Comparison of ENCODE assay signal across 17 cellular contexts in genomic region chr11:119426142-119426541, GRCh38. TPM values are rescaled to one million over a fixed set of nuclear protein-coding genes. Genes with fewer than 3 reads are reported as not detected.
DNase-seq lines count a peak whose midpoint lies in the region; ATAC-seq, FAIRE-seq and TF ChIP-seq lines count a peak whose summit lies in the region.
"Had no signal": no experiment of that assay in that cellular context is flagged by ENCODE, and none has a peak within 500 bp of the region (broad histone marks: within the 10 kb centered on the region; RNA-seq: fewer than 3 reads in every experiment).

No MANE protein-coding gene starts in this region.

- H3K4me3 ChIP-seq in H1 (ENCODE audit: extremely low read depth in 1 of 4, insufficient read depth in 2 of 4, low read depth in 3 of 4, low read length in 4 of 4) (no peak overlapping the region), esophagus squamous epithelium (no peak overlapping the region), A673 (ENCODE audit: low read depth, low read length, poor library complexity, severe bottlenecking) (no peak overlapping the region)

- no peaks in the 10 kb centered on the region for H3K9me3 Mint-ChIP-seq in activated CD4-positive, alpha-beta T cell treated with anti-CD3 and anti-CD28 coated beads for 36 hours (ENCODE audit: low read depth)
- no peaks in the 10 kb centered on the region for H3K9me3 Mint-ChIP-seq in activated CD4-positive, alpha-beta T cell treated with anti-CD3 and anti-CD28 coated beads, Interleukin-2, amount 10 ng/mL, durations not matched to agents 7 days and 5 days
- peaks cover 2% of the 10 kb centered on the region for H3K9me3 Mint-ChIP-seq in neural crest cell

- peaks cover 40% of the 10 kb centered on the region for H3K27me3 Mint-ChIP-seq in activated CD4-positive, alpha-beta T cell treated with anti-CD3 and anti-CD28 coated beads for 36 hours
- H3K27me3 Mint-ChIP-seq in activated CD4-positive, alpha-beta T cell treated with anti-CD3 and anti-CD28 coated beads, Interleukin-2, amount 10 ng/mL, durations not matched to agents 7 days and 5 days: peaks cover 42% of the 10 kb centered on the region
- peaks cover 23% of the 10 kb centered on the region for H3K27me3 Mint-ChIP-seq in neural crest cell (ENCODE audit: low read depth)

- TF ChIP-seq RAD21 in H1 (IDR thresholded peaks at IDR 0.05 in 1 of 2, conservative IDR thresholded peaks at IDR 0.05 in 1 of 2; ENCODE audit: low read depth in 2 of 2, low read length in 2 of 2): no peak

- 0 out of 2 replicates have a peak overlapping the region, but pooled peaks have one; percentile 48 for H3K18ac ChIP-seq in H1 (ENCODE audit: extremely low read depth, low read length)

- FAIRE-seq in HTR-8/SVneo (lab: Jason Lieb, UNC) (peak; percentile 23), H1 (lab: Jason Lieb, UNC) (peak; percentile 79)
- FAIRE-seq: RCC 7860 had no signal

- peak overlapping the region; percentile 99; the same call in 1 of the 2 replicates for H2BK15ac ChIP-seq in H1 (ENCODE audit: low read length)

- H4K8ac ChIP-seq in H1 (ENCODE audit: extremely low read depth, insufficient read depth, low read length): no peak overlapping the region

- intact Hi-C loops in activated CD4-positive, alpha-beta T cell treated with anti-CD3 and anti-CD28 coated beads for 36 hours (cut with DNase I, micrococcal nuclease): no loop called here
- intact Hi-C loops in esophagus squamous epithelium (cut with DNase I) (no loop called here), A673 (cut with micrococcal nuclease; ENCODE audit: unreplicated experiment) (no loop called here)

- peak overlapping the region; percentile 62; the same call in 1 of the 2 replicates for H2BK5ac ChIP-seq in H1 (ENCODE audit: low read depth, low read length)

- no peak overlapping the region for H2BK120ac ChIP-seq in H1 (replicated peaks; ENCODE audit: low read depth, low read length)

- CTCF ChIA-PET in activated CD4-positive, alpha-beta T cell treated with anti-CD3 and anti-CD28 coated beads for 36 hours (lab: Charles Lee): interaction anchor here (0.7 to 1.5 kb wide), 2 partner anchors 13 to 49 kb away, joined by 4 read pairs; no protein-coding TSS in a partner anchor
- CTCF ChIA-PET in activated CD4-positive, alpha-beta T cell treated with anti-CD3 and anti-CD28 coated beads, Interleukin-2, amount 10 ng/mL, durations not matched to agents 7 days and 5 days (lab: Charles Lee): interaction anchor here (0.6 to 0.7 kb wide), 2 partner anchors 198 to 502 kb away, joined by 3 to 4 read pairs; no protein-coding TSS in a partner anchor
- CTCF ChIA-PET in H1 (lab: Charles Lee; ENCODE audit: partially characterized antibody): interaction anchor here (0.9 to 1.7 kb wide), 10 partner anchors 9 to 88 kb away, joined by 3 to 6 read pairs (median 4); partner anchors contain the start of gene USP2
- CTCF ChIA-PET in A673 (lab: Charles Lee): no interaction called here

- H3K23ac ChIP-seq in H1 (ENCODE audit: insufficient read length): no peak overlapping the region

- no peaks in the 10 kb centered on the region; a peak in 1 of 7 replicates for H3K27me3 ChIP-seq in H1 (replicated peaks in 1 of 4; ENCODE audit: control insufficient read depth in 3 of 4, extremely low read depth in 1 of 4, insufficient read depth in 3 of 4, low read length in 3 of 4)
- peaks cover 6 to 59% (median 9%) of the 10 kb centered on the region in 4 donors for H3K27me3 ChIP-seq in esophagus squamous epithelium
- H3K27me3 ChIP-seq in A673 (replicated peaks; ENCODE audit: insufficient read depth, low read depth, low read length, poor library complexity): no peaks in the 10 kb centered on the region

- H3K9ac ChIP-seq in H1 (replicated peaks in 1 of 4; ENCODE audit: extremely low read depth in 1 of 4, low read depth in 3 of 4, low read length in 3 of 4): no peak overlapping the region

- H4K20me1 ChIP-seq in H1 (replicated peaks in 1 of 2; ENCODE audit: control insufficient read depth in 1 of 2, insufficient read depth in 2 of 2, low read length in 2 of 2): peaks cover 0 to 2% of the 10 kb centered on the region in 2 experiments

- H3K36me3 ChIP-seq in H1 (ENCODE audit: control insufficient read depth in 2 of 4, insufficient read depth in 4 of 4, low read length in 3 of 4) (no peaks in the 10 kb centered on the region; a peak in 1 of 8 replicates), esophagus squamous epithelium (no peaks in the 10 kb centered on the region), A673 (ENCODE audit: insufficient read depth, low read length, poor library complexity, severe bottlenecking) (no peaks in the 10 kb centered on the region)

- no peak overlapping the region for H3K27ac Mint-ChIP-seq in activated CD4-positive, alpha-beta T cell treated with anti-CD3 and anti-CD28 coated beads for 36 hours
- H3K27ac Mint-ChIP-seq in activated CD4-positive, alpha-beta T cell treated with anti-CD3 and anti-CD28 coated beads, Interleukin-2, amount 10 ng/mL, durations not matched to agents 7 days and 5 days: no peak overlapping the region
- H3K27ac Mint-ChIP-seq in neural crest cell (ENCODE audit: unreplicated experiment): no peak overlapping the region
- H3K27ac Mint-ChIP-seq: CD14-positive monocyte had no signal

- no TSS peak for BruUV-seq in A673 (replicated peaks; lab: Mats Ljungman, UMichigan)

- peak; percentile 3 for ATAC-seq in activated CD4-positive, alpha-beta T cell treated with anti-CD3 and anti-CD28 coated beads for 36 hours
- no peak for ATAC-seq in HG03378 (IDR thresholded peaks at IDR 0.05; ENCODE audit: unreplicated experiment)
- ATAC-seq: HCT116 had no signal

- H3K4me1 ChIP-seq in H1 (replicated peaks in 1 of 4; ENCODE audit: control insufficient read depth in 3 of 4, insufficient read depth in 4 of 4, low read length in 3 of 4) (peaks cover 7 to 20% (median 14%) of the 10 kb centered on the region in 4 experiments; a peak in 6 of 7 replicates), esophagus squamous epithelium (peaks cover 10 to 26% (median 16%) of the 10 kb centered on the region in 3 donors), A673 (ENCODE audit: insufficient read depth, low read length, poor library complexity, severe bottlenecking) (peaks cover 12% of the 10 kb centered on the region)
- H3K4me1 ChIP-seq: Caco-2 had no signal

- TF ChIP-seq CTCF in H1 (IDR thresholded peaks at IDR 0.05; ENCODE audit: control extremely low read depth in 1 of 3, insufficient read depth in 1 of 3, low read depth in 1 of 3, low read length in 3 of 3): no peak
- no peak for TF ChIP-seq CTCF in neural crest cell (conservative IDR thresholded peaks at IDR 0.05)
- TF ChIP-seq CTCF in esophagus squamous epithelium (IDR thresholded peaks at IDR 0.05): no peak
- no peak for TF ChIP-seq CTCF in A673 (conservative IDR thresholded peaks at IDR 0.05; ENCODE audit: low read depth, low read length)

- H3K4me1 Mint-ChIP-seq in activated CD4-positive, alpha-beta T cell treated with anti-CD3 and anti-CD28 coated beads for 36 hours: peaks cover 20% of the 10 kb centered on the region
- H3K4me1 Mint-ChIP-seq in activated CD4-positive, alpha-beta T cell treated with anti-CD3 and anti-CD28 coated beads, Interleukin-2, amount 10 ng/mL, durations not matched to agents 7 days and 5 days: peaks cover 12% of the 10 kb centered on the region
- peaks cover 24% of the 10 kb centered on the region for H3K4me1 Mint-ChIP-seq in neural crest cell

- TF ChIP-seq POLR2A in H1 (IDR thresholded peaks at IDR 0.05; ENCODE audit: control extremely low read depth in 1 of 2, low read depth in 2 of 2, low read length in 2 of 2) (no peak), esophagus squamous epithelium (IDR thresholded peaks at IDR 0.05) (no peak)

- no peak overlapping the region for H3K56ac ChIP-seq in H1 (replicated peaks; ENCODE audit: insufficient read length, low read depth, low read length)

- H3K4ac ChIP-seq in H1 (replicated peaks; ENCODE audit: insufficient read length, low read depth, low read length): no peak overlapping the region

- peak overlapping the region; percentile 5 to 35; a peak in 2 of 4 replicates for H3K4me2 ChIP-seq in H1 (ENCODE audit: insufficient read depth in 1 of 2, low read depth in 2 of 2, low read length in 2 of 2)

- TF ChIP-seq EP300 in H1 (IDR thresholded peaks at IDR 0.05; ENCODE audit: borderline replicate concordance in 1 of 2, low read depth in 2 of 2, low read length in 2 of 2): no peak

- H3K14ac ChIP-seq in H1 (ENCODE audit: insufficient read length): no peak overlapping the region

- peaks cover 0 to 21% of the 10 kb centered on the region in 2 experiments; a peak in 2 of 4 replicates for H3K79me2 ChIP-seq in H1 (ENCODE audit: control insufficient read depth in 1 of 2, insufficient read depth in 2 of 2, low read length in 2 of 2)

- H3K4me3 Mint-ChIP-seq in activated CD4-positive, alpha-beta T cell treated with anti-CD3 and anti-CD28 coated beads for 36 hours: no peak overlapping the region
- H3K4me3 Mint-ChIP-seq in activated CD4-positive, alpha-beta T cell treated with anti-CD3 and anti-CD28 coated beads, Interleukin-2, amount 10 ng/mL, durations not matched to agents 7 days and 5 days: no peak overlapping the region
- peak overlapping the region; percentile 31 for H3K4me3 Mint-ChIP-seq in neural crest cell
- H3K4me3 Mint-ChIP-seq: CD14-positive monocyte had no signal

- no peak for DNase-seq in activated CD4-positive, alpha-beta T cell treated with anti-CD3 and anti-CD28 coated beads for 36 hours
- DNase-seq in activated CD4-positive, alpha-beta T cell treated with anti-CD3 and anti-CD28 coated beads, Interleukin-2, amount 10 ng/mL, durations not matched to agents 7 days and 5 days: no peak
- DNase-seq in HTR-8/SVneo (ENCODE audit: insufficient read length, low spot score) (no peak), H1 (ENCODE audit: low read depth in 1 of 2, low spot score in 2 of 2) (no peak), neural crest cell (ENCODE audit: low read depth, low spot score) (no peak), esophagus squamous epithelium (lab: John Stamatoyannopoulos, UW) (no peak), A673 (ENCODE audit: low spot score) (no peak)
- DNase-seq: 8988T, Caco-2, NCI-H1436, NCI-H2029 treated with DMSO at 0.1 percent for 48 hours, NCI-H510A treated with DMSO at 0.1 percent for 48 hours, SIG-M5 had no signal

- H2BK20ac ChIP-seq in H1 (ENCODE audit: low read length): peak overlapping the region; percentile 88

- H3K79me1 ChIP-seq in H1 (ENCODE audit: low read depth, low read length): peaks cover 6% of the 10 kb centered on the region

- POLR2A ChIA-PET in activated CD4-positive, alpha-beta T cell treated with anti-CD3 and anti-CD28 coated beads for 36 hours (lab: Charles Lee): interaction anchor here (0.6 kb wide), 1 partner anchor 254 kb away, joined by 5 read pairs; no protein-coding TSS in a partner anchor
- POLR2A ChIA-PET in activated CD4-positive, alpha-beta T cell treated with anti-CD3 and anti-CD28 coated beads, Interleukin-2, amount 10 ng/mL, durations not matched to agents 7 days and 5 days (lab: Charles Lee): no interaction called here
- POLR2A ChIA-PET in H1 (lab: Charles Lee; ENCODE audit: partially characterized antibody) (interaction anchor here (7.0 kb wide), 1 partner anchor 9 kb away, joined by 50 read pairs; no protein-coding TSS in a partner anchor), A673 (lab: Charles Lee; ENCODE audit: low non-redundant PET) (no interaction called here)

- H3K9me3 ChIP-seq in H1 (ENCODE audit: insufficient read depth in 2 of 2, low read depth in 1 of 2, low read length in 1 of 2): no peaks in the 10 kb centered on the region
- H3K9me3 ChIP-seq in esophagus squamous epithelium: no peaks in the 10 kb centered on the region
- H3K9me3 ChIP-seq in A673 (ENCODE audit: low read depth, low read length, poor library complexity, severe bottlenecking): no peaks in the 10 kb centered on the region
- H3K9me3 ChIP-seq: Caco-2 had no signal

- no peak overlapping the region for H2AK5ac ChIP-seq in H1 (ENCODE audit: low read depth, low read length)

- no peaks in the 10 kb centered on the region for H3K36me3 Mint-ChIP-seq in activated CD4-positive, alpha-beta T cell treated with anti-CD3 and anti-CD28 coated beads for 36 hours (ENCODE audit: low read depth)
- no peaks in the 10 kb centered on the region for H3K36me3 Mint-ChIP-seq in activated CD4-positive, alpha-beta T cell treated with anti-CD3 and anti-CD28 coated beads, Interleukin-2, amount 10 ng/mL, durations not matched to agents 7 days and 5 days (ENCODE audit: low read depth)
- no peaks in the 10 kb centered on the region for H3K36me3 Mint-ChIP-seq in neural crest cell (ENCODE audit: low read depth)
- H3K36me3 Mint-ChIP-seq: CD14-positive monocyte had no signal

- H3K27ac ChIP-seq in H1 (ENCODE audit: low read depth, low read length) (no peak overlapping the region; the same call in 1 of the 2 replicates), esophagus squamous epithelium (no peak overlapping the region), A673 (ENCODE audit: low read depth, low read length, poor library complexity, severe bottlenecking) (no peak overlapping the region)

- no peak overlapping the region for H4K91ac ChIP-seq in H1 (replicated peaks; ENCODE audit: insufficient read length, low read length)

- H2BK12ac ChIP-seq in H1 (ENCODE audit: low read depth, low read length): peak overlapping the region; percentile 68; the same call in 1 of the 2 replicates

- peaks cover 10% of the 10 kb centered on the region for H3K23me2 ChIP-seq in H1 (ENCODE audit: low read depth, low read length)

- 30% methylated on average over 4 of the region's 4 CpGs; no CpG with 5 or more reads in 1 of the 2 experiments for WGBS in H1 (ENCODE audit: extremely low coverage in 1 of 2, insufficient coverage in 1 of 2, insufficient read length in 1 of 2, insufficient replicate concordance in 2 of 2, low coverage in 1 of 2, low lambda C conversion rate in 2 of 2, missing lambda C conversion rate in 1 of 2), 2 experiments
- WGBS in esophagus squamous epithelium, 2 donors: 28 to 30% methylated on average over 2 to 3 of the region's 4 CpGs

- no peak overlapping the region; the same call in 1 of the 2 replicates for H2AFZ ChIP-seq in H1 (ENCODE audit: low read length)

- no peak overlapping the region for H4K5ac ChIP-seq in H1 (ENCODE audit: insufficient read length, low read depth, low read length)

RNA-seq across cellular contexts. Expression of gene THY1, which starts 3.2 kb away (rescaled TPM):
- total RNA-seq in activated CD4-positive, alpha-beta T cell treated with anti-CD3 and anti-CD28 coated beads for 36 hours: under 1 TPM; 0.18 to 0.91 TPM
- total RNA-seq in activated CD4-positive, alpha-beta T cell treated with anti-CD3 and anti-CD28 coated beads, Interleukin-2, amount 10 ng/mL, durations not matched to agents 7 days and 5 days: under 1 TPM in 1 of 2 experiments, not detected in 1; 0.15 TPM
- total RNA-seq in H1 (2021; fragmentation: NEBNext Ultra II Directional; extraction: Animal tissue kit (Norgen Biotek cat#: 25700)): 259 and 286 TPM in 2 replicates
- polyA plus RNA-seq in H1 (2011; rRNA removed): 2,050 and 2,479 TPM in 2 replicates
- 1,448 TPM for polyA plus RNA-seq in H1 (2011; cell fraction: cytosol; rRNA removed)
- 660 TPM for polyA plus RNA-seq in H1 (2011; cell fraction: nucleus; rRNA removed)
- 327 to 599 TPM (median 496 TPM) in 4 replicates for polyA plus RNA-seq in H1 (2012, experiment 1 of 2)
- polyA plus RNA-seq in H1 (2012, experiment 2 of 2): 595 TPM
- 909 TPM for polyA plus RNA-seq in H1 (2013, experiment 1 of 2)
- polyA plus RNA-seq in H1 (2013, experiment 2 of 2): 1,095 TPM
- 708 and 816 TPM in 2 replicates for polyA minus RNA-seq in H1 (2011; rRNA and poly(A)+ RNA removed)
- polyA minus RNA-seq in H1 (2011; cell fraction: cytosol; rRNA and poly(A)+ RNA removed): 233 TPM
- 264 TPM for polyA minus RNA-seq in H1 (2011; cell fraction: nucleus; rRNA and poly(A)+ RNA removed)
- total RNA-seq in neural crest cell (75.4 and 90.3 TPM in 2 replicates), esophagus squamous epithelium (1 to 10 TPM in 3 of 4 donors, under 1 TPM in 1; 0.57 to 7.6 (median 2.9) TPM), A673 (2021) (150 and 187 TPM in 2 replicates)
- total RNA-seq: Caco-2 had no signal
- polyA plus RNA-seq: CD14-positive monocyte had no signal

RNA-seq across cellular contexts. Expression of gene USP2, which starts 44.7 kb away (rescaled TPM):
- total RNA-seq in activated CD4-positive, alpha-beta T cell treated with anti-CD3 and anti-CD28 coated beads for 36 hours: under 1 TPM; 0.58 to 0.71 TPM
- under 1 TPM; 0.17 to 0.22 TPM for total RNA-seq in activated CD4-positive, alpha-beta T cell treated with anti-CD3 and anti-CD28 coated beads, Interleukin-2, amount 10 ng/mL, durations not matched to agents 7 days and 5 days
- 6.9 and 8.5 TPM in 2 replicates for total RNA-seq in H1 (2021; fragmentation: NEBNext Ultra II Directional; extraction: Animal tissue kit (Norgen Biotek cat#: 25700))
- 2.2 and 3.9 TPM in 2 replicates for polyA plus RNA-seq in H1 (2011; rRNA removed)
- 2.1 TPM for polyA plus RNA-seq in H1 (2011; cell fraction: cytosol; rRNA removed)
- 3.5 TPM for polyA plus RNA-seq in H1 (2011; cell fraction: nucleus; rRNA removed)
- polyA plus RNA-seq in H1 (2012, experiment 1 of 2): 5.3 to 6.6 TPM (median 5.9 TPM) in 4 replicates
- 5.0 TPM for polyA plus RNA-seq in H1 (2012, experiment 2 of 2)
- polyA plus RNA-seq in H1 (2013, experiment 1 of 2): 4.6 TPM
- 4.3 TPM for polyA plus RNA-seq in H1 (2013, experiment 2 of 2)
- 7.0 and 7.9 TPM in 2 replicates for polyA minus RNA-seq in H1 (2011; rRNA and poly(A)+ RNA removed)
- polyA minus RNA-seq in H1 (2011; cell fraction: cytosol; rRNA and poly(A)+ RNA removed): 4.6 TPM
- 7.3 TPM for polyA minus RNA-seq in H1 (2011; cell fraction: nucleus; rRNA and poly(A)+ RNA removed)
- total RNA-seq in neural crest cell: 3.4 and 3.7 TPM in 2 replicates
- total RNA-seq in esophagus squamous epithelium: 1 to 10 TPM; 1.9 to 9.6 (median 4.8) TPM
- total RNA-seq in A673 (2021): 4.8 and 6.2 TPM in 2 replicates
- polyA plus RNA-seq: CD14-positive monocyte had no signal

Comparison
In these comparisons a context has a peak if more than half of its experiments do, and no peak if none do; other contexts are left out.
1. POLR2A ChIA-PET loops: an anchor here in activated CD4-positive, alpha-beta T cell treated with anti-CD3 and anti-CD28 coated beads for 36 hours (0.6 kb wide) and H1 (7.0 kb wide); none called in activated CD4-positive, alpha-beta T cell treated with anti-CD3 and anti-CD28 coated beads, Interleukin-2, amount 10 ng/mL, durations not matched to agents 7 days and 5 days and A673.